Comparison of ENCODE assay signal across 15 cellular contexts in the genomic region with DNA sequence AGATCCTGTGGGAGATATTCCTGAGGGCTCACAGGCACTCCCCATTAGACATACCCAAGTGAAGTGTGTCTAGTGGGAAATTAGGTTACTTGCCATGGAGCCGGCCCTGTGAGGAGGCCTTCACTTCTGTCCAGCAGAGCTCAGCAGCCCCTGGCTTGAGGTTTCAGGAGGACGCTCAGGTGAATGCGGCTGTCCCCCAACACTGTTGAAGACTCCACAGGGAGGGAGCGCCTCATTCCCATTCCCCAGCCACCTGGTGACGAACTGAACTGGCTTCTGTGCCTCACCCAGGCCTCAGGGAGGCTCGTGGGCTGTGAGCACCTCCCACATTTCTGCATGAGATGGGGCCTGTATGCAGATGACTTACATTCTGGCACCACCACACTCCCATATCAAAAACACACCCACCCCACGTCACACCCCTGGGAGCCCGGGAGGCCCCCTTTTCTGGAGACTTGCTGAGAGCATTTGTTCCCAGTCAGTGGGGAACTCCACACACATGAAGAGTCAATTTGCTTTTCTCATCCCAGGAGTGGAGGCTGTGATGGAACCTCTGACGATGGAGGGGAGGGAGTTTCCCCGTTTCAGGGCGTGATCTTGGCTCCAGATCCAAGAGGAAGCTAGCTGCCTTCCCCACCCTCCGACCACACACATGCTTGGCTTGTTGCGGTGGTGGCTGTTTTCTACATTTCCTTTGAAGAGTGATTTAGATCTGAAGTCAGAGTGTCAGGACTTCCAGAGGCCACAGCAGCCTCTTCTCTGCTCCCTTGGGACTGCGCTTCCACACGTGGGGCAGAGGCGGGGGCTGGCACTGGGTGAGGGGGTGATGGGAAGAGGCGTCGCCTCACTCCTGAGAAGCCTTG.
DNase-seq lines count a peak whose midpoint lies in the region; ATAC-seq, FAIRE-seq and TF ChIP-seq lines count a peak whose summit lies in the region.
"Had no signal": no experiment of that assay in that cellular context is flagged by ENCODE, and none has a peak within 500 bp of the region (broad histone marks: within the 10 kb centered on the region; RNA-seq: fewer than 3 reads in every experiment).

No MANE protein-coding gene starts in this region.

- no peak overlapping the region for H3K4me3 Mint-ChIP-seq in activated B cell treated with CpG ODN at 0.5 μM for 24 hours
- H3K4me3 Mint-ChIP-seq: activated naive CD4-positive, alpha-beta T cell treated with anti-CD3 and anti-CD28 coated beads, Interleukin-2, amount 10 ng/mL, durations not matched to agents 7 days and 5 days; central memory CD8-positive, alpha-beta T cell had no signal

- no peak for DNase-seq in GM18507 (ENCODE audit: extremely low spot score, insufficient read length, low read depth)
- peak; percentile 12 for DNase-seq in activated B cell treated with CpG ODN at 0.5 μM for 24 hours
- peak; percentile 72 for DNase-seq in left kidney (ENCODE audit: low read depth, low spot score)
- peak; percentile 78 to 81 for DNase-seq in suprapubic skin (ENCODE audit: low spot score in 2 of 2)
- DNase-seq in middle frontal gyrus (ENCODE audit: extremely low spot score, low spot score), result no peak
- DNase-seq in Ammon's horn (ENCODE audit: low spot score), result no peak
- DNase-seq: activated CD4-positive, alpha-beta T cell treated with anti-CD3 and anti-CD28 coated beads, Interleukin-2, amount 50 U/mL, for 1 hour; activated naive CD4-positive, alpha-beta T cell treated with anti-CD3 and anti-CD28 coated beads, Interleukin-2, amount 10 ng/mL, durations not matched to agents 7 days and 5 days; NCI-H2227 treated with DMSO at 0.1 percent for 48 hours; PC-9; substantia nigra had no signal

- H3K27me3 Mint-ChIP-seq in activated B cell treated with CpG ODN at 0.5 μM for 24 hours, result no peaks in the 10 kb centered on the region
- H3K27me3 Mint-ChIP-seq: activated naive CD4-positive, alpha-beta T cell treated with anti-CD3 and anti-CD28 coated beads, Interleukin-2, amount 10 ng/mL, durations not matched to agents 7 days and 5 days; central memory CD8-positive, alpha-beta T cell had no signal

- peak; percentile 18 for FAIRE-seq in GM18507 (lab: Jason Lieb, UNC)

- ATAC-seq in activated B cell treated with CpG ODN at 0.5 μM for 24 hours (ENCODE audit: low read depth), result no peak
- no peak for ATAC-seq in HG03108 (IDR thresholded peaks at IDR 0.05; ENCODE audit: unreplicated experiment)
- ATAC-seq in HG03095 (IDR thresholded peaks at IDR 0.05; ENCODE audit: unreplicated experiment), result no peak
- ATAC-seq: esophagus mucosa had no signal

- CTCF ChIA-PET in activated B cell treated with CpG ODN at 0.5 μM for 24 hours (lab: Charles Lee), result interaction anchor here (1.0 kb wide), 1 partner anchor 30 kb away, joined by 3 read pairs; no protein-coding TSS in a partner anchor

- no peak for TF ChIP-seq CTCF in activated B cell treated with CpG ODN at 0.5 μM for 24 hours (IDR thresholded peaks at IDR 0.05)
- no peak for TF ChIP-seq CTCF in suprapubic skin (IDR thresholded peaks at IDR 0.05)

- TF ChIP-seq POLR2A in suprapubic skin (IDR thresholded peaks at IDR 0.05), result no peak

- intact Hi-C loops in activated B cell treated with CpG ODN at 0.5 μM for 24 hours (cut with micrococcal nuclease), result no loop called here

- H3K27me3 ChIP-seq in suprapubic skin, result no peaks in the 10 kb centered on the region

- TF ChIP-seq EP300 in suprapubic skin (IDR thresholded peaks at IDR 0.05), result no peak

- H3K36me3 ChIP-seq in suprapubic skin, result no peaks in the 10 kb centered on the region

- no peaks in the 10 kb centered on the region for H3K9me3 ChIP-seq in suprapubic skin

- no peaks in the 10 kb centered on the region for H3K36me3 Mint-ChIP-seq in activated B cell treated with CpG ODN at 0.5 μM for 24 hours (ENCODE audit: low read depth)
- H3K36me3 Mint-ChIP-seq: activated naive CD4-positive, alpha-beta T cell treated with anti-CD3 and anti-CD28 coated beads, Interleukin-2, amount 10 ng/mL, durations not matched to agents 7 days and 5 days had no signal

- WGBS in suprapubic skin, result 37% methylated on average over 10 of the region's 18 CpGs

- POLR2A ChIA-PET in activated B cell treated with CpG ODN at 0.5 μM for 24 hours (lab: Charles Lee), result no interaction called here

- no peak overlapping the region for H3K27ac Mint-ChIP-seq in activated B cell treated with CpG ODN at 0.5 μM for 24 hours
- H3K27ac Mint-ChIP-seq: activated naive CD4-positive, alpha-beta T cell treated with anti-CD3 and anti-CD28 coated beads, Interleukin-2, amount 10 ng/mL, durations not matched to agents 7 days and 5 days had no signal

- peak overlapping the region; percentile 31 for H3K27ac ChIP-seq in suprapubic skin
- H3K27ac ChIP-seq: PC-9 had no signal

- H3K4me1 Mint-ChIP-seq in activated B cell treated with CpG ODN at 0.5 μM for 24 hours, result no peaks in the 10 kb centered on the region
- H3K4me1 Mint-ChIP-seq: activated naive CD4-positive, alpha-beta T cell treated with anti-CD3 and anti-CD28 coated beads, Interleukin-2, amount 10 ng/mL, durations not matched to agents 7 days and 5 days; central memory CD8-positive, alpha-beta T cell had no signal

- H3K4me1 ChIP-seq in suprapubic skin, result peaks cover 13% of the 10 kb centered on the region

- no peak overlapping the region for H3K4me3 ChIP-seq in suprapubic skin
- H3K4me3 ChIP-seq: PC-9 had no signal

- peaks cover 2% of the 10 kb centered on the region for H3K9me3 Mint-ChIP-seq in activated B cell treated with CpG ODN at 0.5 μM for 24 hours
- H3K9me3 Mint-ChIP-seq: central memory CD8-positive, alpha-beta T cell had no signal

Comparison
In these comparisons a context has a peak if more than half of its experiments do, and no peak if none do; other contexts are left out.
1. DNase-seq: peak in activated B cell treated with CpG ODN at 0.5 μM for 24 hours (single experiment), left kidney (single experiment) and suprapubic skin (2 of 2); none in GM18507 (single experiment), middle frontal gyrus (single experiment) and Ammon's horn (single experiment).